Comparison of ENCODE assay signal across 9 cellular contexts in the genomic region with DNA sequence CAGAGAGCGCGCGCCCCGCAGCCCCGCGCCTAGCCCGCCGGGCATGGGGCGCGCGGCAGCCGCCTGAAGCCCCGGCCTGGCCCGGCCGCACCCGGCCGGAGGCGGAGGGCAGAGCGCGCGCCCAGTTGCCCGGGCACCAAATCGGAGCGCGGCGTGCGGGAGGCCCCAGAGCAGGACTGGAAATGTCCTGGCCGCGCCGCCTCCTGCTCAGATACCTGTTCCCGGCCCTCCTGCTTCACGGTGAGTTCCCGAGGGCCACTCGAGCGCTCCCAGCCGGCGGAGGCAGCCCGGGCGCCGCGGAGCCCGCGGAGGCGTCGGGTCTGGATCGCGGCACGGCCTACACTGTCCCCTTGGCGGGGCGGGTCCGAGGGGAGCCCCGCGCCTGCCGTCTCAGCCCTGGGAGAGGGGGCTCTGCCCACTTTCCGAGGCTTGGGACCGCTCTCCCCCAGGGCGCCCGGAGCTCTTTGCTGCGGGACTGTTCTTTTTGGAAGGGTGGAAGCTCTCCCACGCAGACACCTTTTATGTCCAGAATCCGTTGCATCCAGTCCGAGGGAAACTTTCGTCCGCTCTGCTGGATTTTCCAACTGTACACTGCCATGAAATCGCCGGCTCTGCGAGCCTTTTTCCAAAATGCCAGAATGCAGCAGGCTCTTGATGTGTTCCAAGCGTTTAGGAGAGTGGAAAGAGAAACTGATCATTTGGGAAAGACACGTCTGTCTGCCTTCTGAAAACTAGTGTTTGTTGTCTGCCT. TPM values are rescaled to one million over a fixed set of nuclear protein-coding genes. Genes with fewer than 3 reads are reported as not detected.
DNase-seq lines count a peak whose midpoint lies in the region; TF ChIP-seq lines count a peak whose summit lies in the region.
"Had no signal": no experiment of that assay in that cellular context is flagged by ENCODE, and none has a peak within 500 bp of the region (broad histone marks: within the 10 kb centered on the region; RNA-seq: fewer than 3 reads in every experiment).

No MANE protein-coding gene starts in this region.

- intact Hi-C loops in OCI-LY7 (cut with micrococcal nuclease; ENCODE audit: unreplicated experiment), result no loop called here

- no peak overlapping the region for H2BK12ac ChIP-seq in trophoblast cell (ENCODE audit: low read length)

- H3K9me3 ChIP-seq in Peyer's patch, result no peaks in the 10 kb centered on the region
- H3K9me3 ChIP-seq in trophoblast cell (ENCODE audit: insufficient read depth, low read depth, low read length), result peaks cover 3% of the 10 kb centered on the region
- no peaks in the 10 kb centered on the region for H3K9me3 ChIP-seq in effector memory CD4-positive, alpha-beta T cell (ENCODE audit: control insufficient read depth, low read length)
- H3K9me3 ChIP-seq in OCI-LY7 (ENCODE audit: low read length), result no peaks in the 10 kb centered on the region

- DNase-seq in DMS53 treated with DMSO at 0.1 percent for 48 hours (lab: John Stamatoyannopoulos, UW; ENCODE audit: unreplicated experiment), result peak; percentile 52
- DNase-seq in Peyer's patch, result no peak
- DNase-seq in fibroblast of the aortic adventitia (ENCODE audit: low read depth), result peak; percentile 10
- DNase-seq in trophoblast cell, result peak; percentile 25 to 60
- no peak for DNase-seq in inferior parietal cortex (ENCODE audit: extremely low spot score)
- DNase-seq in putamen (ENCODE audit: low spot score), result no peak
- no peak for DNase-seq in effector memory CD4-positive, alpha-beta T cell
- no peak for DNase-seq in OCI-LY7 (ENCODE audit: low spot score)

- TF ChIP-seq CTCF in Peyer's patch (IDR thresholded peaks at IDR 0.05), result no peak
- TF ChIP-seq CTCF in fibroblast of the aortic adventitia (IDR thresholded peaks at IDR 0.05; ENCODE audit: insufficient read depth, low read length), result no peak
- no peak for TF ChIP-seq CTCF in OCI-LY7 (conservative IDR thresholded peaks at IDR 0.05; ENCODE audit: low read length)

- no peak overlapping the region for H4K91ac ChIP-seq in trophoblast cell (ENCODE audit: low read depth, low read length)

- H3K23ac ChIP-seq in trophoblast cell (ENCODE audit: low read length), result no peak overlapping the region

- TF ChIP-seq POLR2A in Peyer's patch (IDR thresholded peaks at IDR 0.05), result no peak

- H3K4ac ChIP-seq in trophoblast cell (ENCODE audit: low read depth, low read length), result no peak overlapping the region

- peaks cover 0 to 4% of the 10 kb centered on the region in 2 donors for H3K27me3 ChIP-seq in Peyer's patch
- peaks cover 11% of the 10 kb centered on the region for H3K27me3 ChIP-seq in trophoblast cell (ENCODE audit: insufficient read depth, low read length)
- H3K27me3 ChIP-seq in effector memory CD4-positive, alpha-beta T cell (replicated peaks; ENCODE audit: control insufficient read depth, insufficient read depth, low read length, poor library complexity, severe bottlenecking), result peaks cover 8% of the 10 kb centered on the region

- H3K27ac ChIP-seq in Peyer's patch, result peak overlapping the region; percentile 62 to 82 (median 78)
- H3K27ac ChIP-seq in trophoblast cell (ENCODE audit: low read depth, low read length), result no peak overlapping the region
- no peak overlapping the region for H3K27ac ChIP-seq in effector memory CD4-positive, alpha-beta T cell (ENCODE audit: insufficient read depth, low read length, poor library complexity, severe bottlenecking)
- H3K27ac ChIP-seq in OCI-LY7 (ENCODE audit: low read depth, low read length, poor library complexity, severe bottlenecking), result no peak overlapping the region

- peaks cover 0 to 3% (median 0%) of the 10 kb centered on the region in 4 donors for H3K4me1 ChIP-seq in Peyer's patch
- peaks cover 11 to 12% of the 10 kb centered on the region in 2 experiments for H3K4me1 ChIP-seq in trophoblast cell (ENCODE audit: control insufficient read depth in 1 of 2, insufficient read depth in 2 of 2, low read length in 2 of 2)
- no peaks in the 10 kb centered on the region for H3K4me1 ChIP-seq in effector memory CD4-positive, alpha-beta T cell (ENCODE audit: control insufficient read depth, insufficient read depth, low read length, poor library complexity, severe bottlenecking)
- H3K4me1 ChIP-seq in OCI-LY7 (ENCODE audit: insufficient read depth, low read length, poor library complexity, severe bottlenecking), result no peaks in the 10 kb centered on the region

- H3K4me3 ChIP-seq in Peyer's patch (peak overlapping the region; percentile 49 to 63 (median 56)), fibroblast of the aortic adventitia (ENCODE audit: low read depth, low read length) (peak overlapping the region; percentile 17), trophoblast cell (ENCODE audit: low read depth, low read length) (peak overlapping the region; percentile 67), OCI-LY7 (ENCODE audit: low read depth, low read length, poor library complexity, severe bottlenecking) (no peak overlapping the region)
- no peak overlapping the region for H3K4me3 ChIP-seq in effector memory CD4-positive, alpha-beta T cell (ENCODE audit: insufficient read depth, low read depth, low read length, poor library complexity, severe bottlenecking)

- H3K79me2 ChIP-seq in trophoblast cell (ENCODE audit: control insufficient read depth, insufficient read depth, low read length, poor library complexity) (peaks cover 2% of the 10 kb centered on the region), OCI-LY7 (ENCODE audit: insufficient read depth, low read depth, low read length) (no peaks in the 10 kb centered on the region)

- peak overlapping the region; percentile 66 for H4K8ac ChIP-seq in trophoblast cell (ENCODE audit: low read depth, low read length)

- POLR2A ChIA-PET in OCI-LY7 (lab: Charles Lee), result interaction anchor here (0.6 kb wide), 1 partner anchor 208 kb away, joined by 4 read pairs; no protein-coding TSS in a partner anchor

- H3K4me2 ChIP-seq in trophoblast cell (ENCODE audit: low read length), result peak overlapping the region; percentile 97
- H3K4me2 ChIP-seq in OCI-LY7 (ENCODE audit: low read length), result no peak overlapping the region

- H2BK5ac ChIP-seq in trophoblast cell (ENCODE audit: low read depth, low read length, poor library complexity), result no peak overlapping the region

- peak overlapping the region; percentile 40 for H3K14ac ChIP-seq in trophoblast cell (ENCODE audit: low read length)

- BruUV-seq in OCI-LY7 (replicated peaks; lab: Mats Ljungman, UMichigan), result no TSS peak

- peaks cover 3% of the 10 kb centered on the region for H3K79me1 ChIP-seq in trophoblast cell (ENCODE audit: low read length)

- peak overlapping the region; percentile 36 for H3K9ac ChIP-seq in trophoblast cell (ENCODE audit: low read length)

- H3K36me3 ChIP-seq in Peyer's patch, result no peaks in the 10 kb centered on the region
- no peaks in the 10 kb centered on the region for H3K36me3 ChIP-seq in trophoblast cell (ENCODE audit: control insufficient read depth in 1 of 2, insufficient read depth in 2 of 2, low read length in 2 of 2)
- H3K36me3 ChIP-seq in effector memory CD4-positive, alpha-beta T cell (ENCODE audit: control insufficient read depth, insufficient read depth, low read length), result no peaks in the 10 kb centered on the region
- H3K36me3 ChIP-seq in OCI-LY7 (ENCODE audit: insufficient read depth, low read length), result no peaks in the 10 kb centered on the region

- no peak overlapping the region for H2BK120ac ChIP-seq in trophoblast cell (ENCODE audit: insufficient read depth, low read length, poor library complexity)

- H2AFZ ChIP-seq in trophoblast cell (ENCODE audit: insufficient read depth, low read length, poor library complexity) (peak overlapping the region; percentile 76), OCI-LY7 (ENCODE audit: low read length) (no peak overlapping the region)

- no peaks in the 10 kb centered on the region for H4K20me1 ChIP-seq in OCI-LY7 (ENCODE audit: insufficient read depth, low read length)

- CTCF ChIA-PET in OCI-LY7 (lab: Charles Lee; ENCODE audit: unreplicated experiment), result no interaction called here

- peak overlapping the region; percentile 29 for H3K18ac ChIP-seq in trophoblast cell (ENCODE audit: low read length)

- no peak overlapping the region for H2AK5ac ChIP-seq in trophoblast cell (ENCODE audit: low read length)

- no CpG with 5 or more reads among the region's 69 CpGs for WGBS in trophoblast cell (ENCODE audit: extremely low coverage, insufficient coverage, insufficient read length)

- H3K9me2 ChIP-seq in OCI-LY7 (ENCODE audit: insufficient read depth, low read length), result no peaks in the 10 kb centered on the region

- H4K12ac ChIP-seq in trophoblast cell (ENCODE audit: low read depth, low read length), result no peak overlapping the region

RNA-seq across cellular contexts. Expression of a gene that starts 0.5 kb away (rescaled TPM):
- total RNA-seq in Peyer's patch, result 10 to 100 TPM in 3 of 4 donors, 1 to 10 TPM in 1; 5.4 to 18.2 (median 17.0) TPM
- total RNA-seq in fibroblast of the aortic adventitia (ENCODE audit: low replicate concordance), result 0.09 TPM in 1 of 2 replicates, not detected in the other
- polyA plus RNA-seq in trophoblast cell (2013), result 0.81 and 1.4 TPM in 2 replicates
- 0.08 TPM in 1 of 2 replicates, not detected in the other for total RNA-seq in OCI-LY7 (2014; rRNA removed; shearing (Covaris generic))
- not detected in 2 replicates for total RNA-seq in OCI-LY7 (2022)
- total RNA-seq: natural killer cell treated with Interleukin-12 subunit alpha and Interleukin-12 subunit beta and Interleukin-15 and Interleukin-18, amount 100 ng/mL, for 72 hours had no signal

Comparison
In these comparisons a context has a peak if more than half of its experiments do, and no peak if none do; other contexts are left out.
1. DNase-seq: peak in DMS53 treated with DMSO at 0.1 percent for 48 hours (single experiment), fibroblast of the aortic adventitia (single experiment) and trophoblast cell (2 of 2); none in Peyer's patch (0 of 3), inferior parietal cortex (single experiment), putamen (single experiment), effector memory CD4-positive, alpha-beta T cell (0 of 3) and OCI-LY7 (single experiment).
2. H3K27ac ChIP-seq: peak in Peyer's patch (4 of 4); none in trophoblast cell (single experiment), effector memory CD4-positive, alpha-beta T cell (single experiment) and OCI-LY7 (single experiment).
3. H3K4me3 ChIP-seq: peak in Peyer's patch (4 of 4), fibroblast of the aortic adventitia (single experiment) and trophoblast cell (single experiment); none in effector memory CD4-positive, alpha-beta T cell (single experiment) and OCI-LY7 (single experiment).